In the genomic region with DNA sequence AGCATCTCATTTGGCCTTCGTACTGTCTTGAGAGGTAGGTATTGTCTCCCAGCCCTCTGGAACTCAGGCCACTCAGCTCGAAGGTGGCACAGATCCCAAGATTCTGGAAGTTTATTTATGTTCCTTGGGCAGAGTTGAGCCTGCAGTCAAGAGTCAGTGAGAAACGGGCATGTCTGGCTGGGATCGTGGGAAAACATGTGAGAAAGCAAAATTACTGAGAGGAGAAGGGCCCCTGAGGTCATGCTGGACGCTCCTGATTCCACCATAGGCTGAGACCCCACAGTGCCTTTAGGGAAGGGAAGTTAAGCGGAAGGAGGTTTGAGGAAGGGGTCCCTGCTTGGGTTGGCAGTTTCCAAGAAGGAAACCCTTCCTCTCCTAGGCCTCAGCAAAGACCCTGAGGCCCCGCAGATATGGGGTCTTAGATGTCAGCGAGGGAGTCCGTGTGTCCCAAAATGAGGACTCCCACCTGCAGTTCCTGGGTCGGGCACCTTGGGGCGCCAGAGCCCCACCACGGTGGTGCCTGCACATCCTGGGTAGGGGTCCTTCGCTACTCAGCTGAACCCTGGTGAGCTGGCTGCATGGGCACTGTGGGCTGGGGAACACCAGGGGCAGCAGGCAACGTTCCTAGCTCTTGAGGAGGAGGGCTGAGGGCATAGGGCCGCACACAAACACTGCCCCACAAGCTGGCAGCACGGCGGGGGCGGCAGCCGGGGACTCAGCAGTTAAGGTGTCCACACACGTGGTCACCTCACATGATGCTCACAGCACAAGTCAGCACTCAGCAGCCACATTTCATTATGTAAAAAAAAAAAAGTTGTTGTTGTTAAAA, we compare ENCODE assay signal across 8 cellular contexts. TPM values are rescaled to one million over a fixed set of nuclear protein-coding genes. Genes with fewer than 3 reads are reported as not detected.
DNase-seq lines count a peak whose midpoint lies in the region; ATAC-seq and TF ChIP-seq lines count a peak whose summit lies in the region.

No MANE protein-coding gene starts in this region.

- no peak for DNase-seq in Right ventricle myocardium inferior (ENCODE audit: missing footprints)
- no peak for DNase-seq in cardiac septum (ENCODE audit: low spot score)
- DNase-seq in activated CD4-positive, alpha-beta T cell treated with anti-CD3 and anti-CD28 coated beads, Interleukin-2, amount 50 U/mL, for 48 hours, result peak; percentile 57 to 64
- peak; percentile 59 for DNase-seq in fibroblast of the aortic adventitia (ENCODE audit: low read depth)
- DNase-seq in renal cortical epithelial cell (ENCODE audit: low read depth), result peak; percentile 54
- DNase-seq in HCEC 1CT, result no peak
- DNase-seq in KBM-7, result no peak
- DNase-seq in NCI-H446 (lab: John Stamatoyannopoulos, UW), result no peak

- no peak overlapping the region for H3K4me3 ChIP-seq in fibroblast of the aortic adventitia (ENCODE audit: low read depth, low read length)

- peak; percentile 64 for TF ChIP-seq CTCF in fibroblast of the aortic adventitia (IDR thresholded peaks at IDR 0.05; ENCODE audit: insufficient read depth, low read length)

- ATAC-seq in Right ventricle myocardium inferior, result peak; percentile 40

- in situ Hi-C loops in KBM-7 (cut with MboI; ENCODE audit: low pct_unique_long_range_greater_than_20kb, low sequenced_read_pairs), result no loop called here

- intact Hi-C loops in Right ventricle myocardium inferior (cut with DNase I), result no loop called here
- intact Hi-C loops in cardiac septum (cut with DNase I), result loop anchor here (5.0 kb wide), 1 partner anchor 44 kb away; no protein-coding TSS in a partner anchor

RNA-seq across cellular contexts. Expression of a gene that starts 12.3 kb away (rescaled TPM):
- 2.2 TPM for total RNA-seq in Right ventricle myocardium inferior
- 2.7 TPM for total RNA-seq in cardiac septum
- 1.4 and 3.2 TPM in 2 replicates for total RNA-seq in fibroblast of the aortic adventitia (ENCODE audit: low replicate concordance)
- total RNA-seq in renal cortical epithelial cell, result 0.69 and 7.4 TPM in 2 replicates

RNA-seq across cellular contexts. Expression of a gene that starts 26.6 kb away (rescaled TPM):
- 288 TPM for total RNA-seq in Right ventricle myocardium inferior
- 298 TPM for total RNA-seq in cardiac septum
- total RNA-seq in fibroblast of the aortic adventitia (ENCODE audit: low replicate concordance), result 502 and 1,039 TPM in 2 replicates
- total RNA-seq in renal cortical epithelial cell, result 420 and 617 TPM in 2 replicates

RNA-seq across cellular contexts. Expression of a gene that starts 52.8 kb away (rescaled TPM):
- total RNA-seq in Right ventricle myocardium inferior (16.3 TPM), cardiac septum (15.4 TPM), fibroblast of the aortic adventitia (ENCODE audit: low replicate concordance) (13.8 and 14.5 TPM in 2 replicates), renal cortical epithelial cell (5.9 and 17.4 TPM in 2 replicates)

RNA-seq across cellular contexts. Expression of a gene that starts 58.8 kb away (rescaled TPM):
- 0.24 TPM for total RNA-seq in Right ventricle myocardium inferior
- 0.24 TPM for total RNA-seq in cardiac septum
- total RNA-seq in fibroblast of the aortic adventitia (ENCODE audit: low replicate concordance), result 0.90 TPM in 2 replicates
- total RNA-seq in renal cortical epithelial cell, result 5.0 and 7.1 TPM in 2 replicates

Comparison
In these comparisons a context has a peak if more than half of its experiments do, and no peak if none do; other contexts are left out.
1. DNase-seq: peak in activated CD4-positive, alpha-beta T cell treated with anti-CD3 and anti-CD28 coated beads, Interleukin-2, amount 50 U/mL, for 48 hours (2 of 2), fibroblast of the aortic adventitia (single experiment) and renal cortical epithelial cell (single experiment); none in Right ventricle myocardium inferior (single experiment), cardiac septum (single experiment), HCEC 1CT (single experiment), KBM-7 (single experiment) and NCI-H446 (0 of 2).